11 cellular contexts compared by ENCODE assay signal in genomic region chr14:65476290-65476941, GRCh38.
DNase-seq lines count a peak whose midpoint lies in the region; ATAC-seq lines count a peak whose summit lies in the region.
"Had no signal": no experiment of that assay in that cellular context is flagged by ENCODE, and none has a peak within 500 bp of the region (broad histone marks: within the 10 kb centered on the region; RNA-seq: fewer than 3 reads in every experiment).

No MANE protein-coding gene starts in this region.

- peak; percentile 78 for ATAC-seq in GM18909 (IDR thresholded peaks at IDR 0.05; ENCODE audit: poor library complexity, unreplicated experiment)
- ATAC-seq in GM21723 (IDR thresholded peaks at IDR 0.05; ENCODE audit: unreplicated experiment), result peak; percentile 88
- peak; percentile 86 for ATAC-seq in HG03342 (IDR thresholded peaks at IDR 0.05; ENCODE audit: unreplicated experiment)
- ATAC-seq in memory B cell (ENCODE audit: low read depth), result no peak
- ATAC-seq: lower lobe of right lung, sciatic nerve had no signal

- H3K27me3 Mint-ChIP-seq in memory B cell, result no peaks in the 10 kb centered on the region
- H3K27me3 Mint-ChIP-seq: IgD-negative memory B cell had no signal

- peaks cover 41% of the 10 kb centered on the region for H3K4me1 Mint-ChIP-seq in memory B cell

- peak overlapping the region; percentile 51 for H3K27ac Mint-ChIP-seq in memory B cell

- no peak overlapping the region for H3K4me3 Mint-ChIP-seq in memory B cell
- H3K4me3 Mint-ChIP-seq: IgD-negative memory B cell had no signal

- DNase-seq in memory B cell (ENCODE audit: low spot score in 2 of 2) (no peak), DMS53 treated with DMSO at 0.1 percent for 48 hours (lab: John Stamatoyannopoulos, UW; ENCODE audit: unreplicated experiment) (no peak), H4 (ENCODE audit: low spot score) (no peak)
- DNase-seq in stimulated activated CD4-positive, alpha-beta T cell treated with anti-CD3 and anti-CD28 coated beads, Interleukin-2, amount 100 ng/mL, for 48 hours, result no peak
- DNase-seq: lower lobe of right lung; NK-92 treated with Interleukin-12 subunit alpha and Interleukin-12 subunit beta, amount 100 ng/mL, for 24 hours had no signal

- H3K9me3 Mint-ChIP-seq in memory B cell, result no peaks in the 10 kb centered on the region
- H3K9me3 Mint-ChIP-seq: IgD-negative memory B cell had no signal

- H3K36me3 Mint-ChIP-seq in memory B cell, result peaks cover 21% of the 10 kb centered on the region
- H3K36me3 Mint-ChIP-seq: IgD-negative memory B cell had no signal
